19 cellular contexts compared by ENCODE assay signal in genomic region chr1:56077223-56077622, GRCh38.
"Had no signal": no experiment of that assay in that cellular context is flagged by ENCODE, and none has a peak within 500 bp of the region (broad histone marks: within the 10 kb centered on the region; RNA-seq: fewer than 3 reads in every experiment).

No MANE protein-coding gene starts in this region.

- H3K4me2 ChIP-seq: hepatocyte had no signal

- H3K27me3 Mint-ChIP-seq: effector memory CD8-positive, alpha-beta T cell had no signal

- DNase-seq: activated CD4-positive, alpha-beta T cell treated with anti-CD3 and anti-CD28 coated beads, Interleukin-2, amount 50 U/mL, for 1 hour; activated CD8-positive, alpha-beta memory T cell treated with anti-CD3 and anti-CD28 coated beads for 24 hours; activated CD8-positive, alpha-beta memory T cell treated with anti-CD3 and anti-CD28 coated beads, Interleukin-2, amount 50 U/mL, for 48 hours; activated effector memory CD4-positive, alpha-beta T cell treated with anti-CD3 and anti-CD28 coated beads, Interleukin-2, amount 50 U/mL, for 16 hours; activated naive CD4-positive, alpha-beta T cell treated with anti-CD3 and anti-CD28 coated beads, Interleukin-2, amount 50 U/mL, for 16 hours; activated T-cell treated with anti-CD3 and anti-CD28 coated beads, Interleukin-2, amount 50 U/mL, for 72 hours; dermis blood vessel endothelial cell; effector memory CD8-positive, alpha-beta T cell; left colon; stimulated activated CD4-positive, alpha-beta T cell treated with anti-CD3 and anti-CD28 coated beads, Interleukin-2, amount 100 ng/mL, for 24 hours; stimulated activated naive CD4-positive, alpha-beta T cell treated with Interleukin-2 at 50 U/mL for 16 hours; transverse colon; uterus had no signal

- H3K36me3 ChIP-seq: ascending aorta, transverse colon, uterus had no signal

- H3K4me3 ChIP-seq: ascending aorta, hepatocyte, transverse colon, uterus had no signal

- H3K9me3 ChIP-seq: ascending aorta, transverse colon, uterus had no signal

- FAIRE-seq: islet of Langerhans had no signal

- H3K4me3 Mint-ChIP-seq: activated T-cell treated with anti-CD3 and anti-CD28 coated beads, Interleukin-2, amount 50 U/mL, for 72 hours; effector memory CD8-positive, alpha-beta T cell; T-helper 1 cell treated with Interleukin-12 subunit alpha and Interleukin-12 subunit beta and Interleukin-4 antibody, amounts not matched to agents 30 μg/mL and 1 μg/mL, for 36 hours had no signal

- H3K4me1 ChIP-seq: uterus had no signal

- ATAC-seq: activated CD4-positive, CD25-positive, alpha-beta regulatory T cell treated with anti-CD3 and anti-CD28 coated beads, Interleukin-2, amount 50 U/mL, for 24 hours; activated T-cell treated with anti-CD3 and anti-CD28 coated beads, Interleukin-2, amount 50 U/mL, for 72 hours; effector memory CD8-positive, alpha-beta T cell; left colon had no signal

- H3K27ac Mint-ChIP-seq: activated T-cell treated with anti-CD3 and anti-CD28 coated beads, Interleukin-2, amount 50 U/mL, for 72 hours; effector memory CD8-positive, alpha-beta T cell; progenitor cell of endocrine pancreas; T-helper 1 cell treated with Interleukin-12 subunit alpha and Interleukin-12 subunit beta and Interleukin-4 antibody, amounts not matched to agents 30 μg/mL and 1 μg/mL, for 36 hours had no signal

- H3K79me2 ChIP-seq: hepatocyte had no signal

- H3K27me3 ChIP-seq: ascending aorta, hepatocyte, transverse colon, uterus had no signal

- H2AFZ ChIP-seq: hepatocyte had no signal

- H3K27ac ChIP-seq: hepatocyte, transverse colon, uterus had no signal
